ENCODE assay signal across 1 cellular context in the genomic region with DNA sequence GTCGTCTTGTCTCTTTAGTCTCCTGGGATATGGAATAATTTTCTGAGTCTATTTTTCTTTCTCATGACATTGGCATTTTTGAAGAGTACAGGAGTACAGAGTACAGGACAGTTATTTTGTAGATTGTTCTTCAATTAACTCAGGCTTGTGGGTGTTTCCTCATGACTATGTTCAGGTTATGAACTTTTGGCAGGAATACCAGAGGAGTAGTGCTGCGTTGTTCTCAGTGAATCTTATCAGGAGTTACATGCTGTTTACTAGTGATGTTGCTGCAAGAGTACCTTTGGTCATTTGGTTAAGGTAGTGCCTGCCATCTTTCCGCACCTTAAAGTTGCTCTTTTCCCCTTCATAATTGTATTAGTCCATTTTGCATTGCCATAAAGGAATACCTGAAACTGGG.
TF ChIP-seq lines count a peak whose summit lies in the region.

No MANE protein-coding gene starts in this region.

TF ChIP-seq in HepG2, 621 proteins besides CTCF, POLR2A, EP300 and RAD21:
- TF ChIP-seq ZNF205 (CRISPR knock-in tag; IDR thresholded peaks at IDR 0.05) (no peak), HMG20A (CRISPR knock-in tag; IDR thresholded peaks at IDR 0.05; ENCODE audit: borderline replicate concordance) (no peak), RFX1 (IDR thresholded peaks at IDR 0.05) (no peak), EHMT2 (IDR thresholded peaks at IDR 0.05; ENCODE audit: borderline replicate concordance, low read depth, low read length) (no peak), SAP130 (CRISPR knock-in tag; IDR thresholded peaks at IDR 0.05; ENCODE audit: low read depth) (no peak), ISX (CRISPR knock-in tag; conservative IDR thresholded peaks at IDR 0.05) (no peak), NCOR1 (IDR thresholded peaks at IDR 0.05; ENCODE audit: borderline replicate concordance, low read length) (0 out of 2 replicates have a peak, but pooled peaks have one; percentile 37), HNF4A (CRISPR knock-in tag; IDR thresholded peaks at IDR 0.05) (peak; percentile 42), TIGD3 (CRISPR knock-in tag; IDR thresholded peaks at IDR 0.05; ENCODE audit: borderline replicate concordance) (no peak), RFXAP (CRISPR knock-in tag; IDR thresholded peaks at IDR 0.05; ENCODE audit: borderline replicate concordance) (no peak)
- TF ChIP-seq, protein P1, sequence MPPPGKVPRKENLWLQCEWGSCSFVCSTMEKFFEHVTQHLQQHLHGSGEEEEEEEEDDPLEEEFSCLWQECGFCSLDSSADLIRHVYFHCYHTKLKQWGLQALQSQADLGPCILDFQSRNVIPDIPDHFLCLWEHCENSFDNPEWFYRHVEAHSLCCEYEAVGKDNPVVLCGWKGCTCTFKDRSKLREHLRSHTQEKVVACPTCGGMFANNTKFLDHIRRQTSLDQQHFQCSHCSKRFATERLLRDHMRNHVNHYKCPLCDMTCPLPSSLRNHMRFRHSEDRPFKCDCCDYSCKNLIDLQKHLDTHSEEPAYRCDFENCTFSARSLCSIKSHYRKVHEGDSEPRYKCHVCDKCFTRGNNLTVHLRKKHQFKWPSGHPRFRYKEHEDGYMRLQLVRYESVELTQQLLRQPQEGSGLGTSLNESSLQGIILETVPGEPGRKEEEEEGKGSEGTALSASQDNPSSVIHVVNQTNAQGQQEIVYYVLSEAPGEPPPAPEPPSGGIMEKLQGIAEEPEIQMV (CRISPR knock-in tag; IDR thresholded peaks at IDR 0.05; ENCODE audit: low read depth), result no peak
